13 cellular contexts compared by ENCODE assay signal in the genomic region with DNA sequence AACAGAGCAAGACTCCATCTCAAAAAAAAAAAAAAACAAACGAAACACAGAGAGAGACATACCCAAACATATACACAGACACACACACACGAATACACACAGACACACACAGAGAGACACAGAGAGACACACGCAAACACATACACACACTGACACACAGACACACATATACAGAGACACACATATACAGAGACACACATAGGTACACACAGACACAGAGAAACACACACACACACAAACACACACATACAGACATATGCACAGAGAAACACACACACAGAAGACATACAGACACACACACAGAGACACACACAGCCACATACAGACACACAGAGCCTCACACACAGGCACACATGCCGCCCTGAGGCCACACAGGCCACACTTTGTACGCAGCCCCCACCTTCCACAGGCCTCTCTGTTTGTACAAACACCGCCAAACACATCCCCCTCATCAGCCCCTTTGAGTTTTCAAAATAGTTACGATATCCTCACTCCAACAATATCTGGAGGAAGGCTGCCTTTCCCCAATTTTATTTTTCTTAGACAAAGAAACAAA. TPM values are rescaled to one million over a fixed set of nuclear protein-coding genes. Genes with fewer than 3 reads are reported as not detected.
DNase-seq lines count a peak whose midpoint lies in the region; ATAC-seq and TF ChIP-seq lines count a peak whose summit lies in the region.
"Had no signal": no experiment of that assay in that cellular context is flagged by ENCODE, and none has a peak within 500 bp of the region (broad histone marks: within the 10 kb centered on the region; RNA-seq: fewer than 3 reads in every experiment).

No MANE protein-coding gene starts in this region.

- H3K4me3 Mint-ChIP-seq in activated T-helper 17 cell treated with anti-CD3 and anti-CD28 coated beads, Interleukin-2, amount 50 U/mL, for 72 hours = no peak overlapping the region
- H3K4me3 Mint-ChIP-seq in naive thymus-derived CD4-positive, alpha-beta T cell = peak overlapping the region; percentile 0 to 77 (median 34)
- H3K4me3 Mint-ChIP-seq: B cell had no signal

- H3K9me3 Mint-ChIP-seq in activated T-helper 17 cell treated with anti-CD3 and anti-CD28 coated beads, Interleukin-2, amount 50 U/mL, for 72 hours = no peaks in the 10 kb centered on the region
- H3K9me3 Mint-ChIP-seq in naive thymus-derived CD4-positive, alpha-beta T cell = no peaks in the 10 kb centered on the region

- POLR2A ChIA-PET in naive thymus-derived CD4-positive, alpha-beta T cell (lab: Charles Lee) = no interaction called here

- H3K27me3 ChIP-seq in BLaER1 treated with 17β-estradiol and CSF1 and Interleukin-3, amounts not matched to agents 10 nM and 100 nM = no peaks in the 10 kb centered on the region
- H3K27me3 ChIP-seq in DND-41 (ENCODE audit: insufficient read depth, low read length, poor library complexity) (no peaks in the 10 kb centered on the region), sigmoid colon (peaks cover 0 to 10% (median 0%) of the 10 kb centered on the region in 3 donors)
- no peaks in the 10 kb centered on the region for H3K27me3 ChIP-seq in naive thymus-derived CD4-positive, alpha-beta T cell (ENCODE audit: control insufficient read depth in 2 of 2, insufficient read depth in 2 of 2, low read length in 2 of 2)
- H3K27me3 ChIP-seq: cardiac muscle cell, gastrocnemius medialis, SJCRH30 had no signal

- no peaks in the 10 kb centered on the region for H3K36me3 ChIP-seq in BLaER1 treated with 17β-estradiol and CSF1 and Interleukin-3, amounts not matched to agents 10 nM and 100 nM
- no peaks in the 10 kb centered on the region for H3K36me3 ChIP-seq in DND-41 (ENCODE audit: insufficient read depth, low read length)
- H3K36me3 ChIP-seq in naive thymus-derived CD4-positive, alpha-beta T cell (ENCODE audit: control insufficient read depth in 2 of 3, insufficient read depth in 3 of 3, low read length in 3 of 3) = no peaks in the 10 kb centered on the region
- H3K36me3 ChIP-seq in sigmoid colon = no peaks in the 10 kb centered on the region
- H3K36me3 ChIP-seq: cardiac muscle cell, gastrocnemius medialis, SJCRH30, uterus had no signal

- WGBS in sigmoid colon, 2 donors = 80 to 87% methylated on average over 7 of the region's 7 CpGs

- DNase-seq in DND-41 (no peak), NCI-H524 (lab: John Stamatoyannopoulos, UW) (no peak), GM13976 (ENCODE audit: low spot score) (no peak), sigmoid colon (no peak), activated gamma-delta T cell (lab: John Stamatoyannopoulos, UW) (no peak)
- DNase-seq in naive thymus-derived CD4-positive, alpha-beta T cell = peak in 1 of 9 donors; percentile 19
- DNase-seq: gastrocnemius medialis, SJCRH30, uterus had no signal

- in situ Hi-C loops in GM13976 (cut with MboI; ENCODE audit: low sequenced_read_pairs, unreplicated experiment) = no loop called here

- CTCF ChIA-PET in naive thymus-derived CD4-positive, alpha-beta T cell (lab: Charles Lee) = no interaction called here

- no peaks in the 10 kb centered on the region for H3K27me3 Mint-ChIP-seq in activated T-helper 17 cell treated with anti-CD3 and anti-CD28 coated beads, Interleukin-2, amount 50 U/mL, for 72 hours
- H3K27me3 Mint-ChIP-seq in naive thymus-derived CD4-positive, alpha-beta T cell = peaks cover 0 to 9% (median 0%) of the 10 kb centered on the region in 5 donors

- peak overlapping the region in 10 of 11 experiments; percentile 52 to 89 (median 81); a peak in 19 of 22 replicates for H3K27ac ChIP-seq in BLaER1 treated with 17β-estradiol and CSF1 and Interleukin-3, amounts not matched to agents 10 nM and 100 nM
- H3K27ac ChIP-seq in DND-41 (ENCODE audit: low read length) (peak overlapping the region; percentile 92), sigmoid colon (no peak overlapping the region)
- H3K27ac ChIP-seq in naive thymus-derived CD4-positive, alpha-beta T cell (ENCODE audit: low read depth, low read length) = no peak overlapping the region
- H3K27ac ChIP-seq: cardiac muscle cell, gastrocnemius medialis, SJCRH30, uterus had no signal

- TF ChIP-seq POLR2A in sigmoid colon (IDR thresholded peaks at IDR 0.05) = no peak

- peak overlapping the region in 10 of 11 experiments; percentile 50 to 79 (median 74); a peak in 19 of 22 replicates for H3K9ac ChIP-seq in BLaER1 treated with 17β-estradiol and CSF1 and Interleukin-3, amounts not matched to agents 10 nM and 100 nM
- H3K9ac ChIP-seq in DND-41 (ENCODE audit: low read depth, low read length) = peak overlapping the region; percentile 40

- TF ChIP-seq CTCF in DND-41 (IDR thresholded peaks at IDR 0.05; ENCODE audit: borderline replicate concordance, extremely low read depth, low read length, poor library complexity, severe bottlenecking) (no peak), GM13976 (IDR thresholded peaks at IDR 0.05; ENCODE audit: borderline replicate concordance, control extremely low read depth, extremely low read depth, insufficient read depth, missing control alignments) (no peak), sigmoid colon (IDR thresholded peaks at IDR 0.05) (no peak)

- peaks cover 16% of the 10 kb centered on the region for H3K4me1 Mint-ChIP-seq in activated T-helper 17 cell treated with anti-CD3 and anti-CD28 coated beads, Interleukin-2, amount 50 U/mL, for 72 hours
- H3K4me1 Mint-ChIP-seq in naive thymus-derived CD4-positive, alpha-beta T cell = peaks cover 27 to 58% (median 47%) of the 10 kb centered on the region in 7 donors

- ATAC-seq in DND-41 (ENCODE audit: insufficient read depth, low read depth) = peak; percentile 76
- ATAC-seq in activated T-helper 17 cell treated with anti-CD3 and anti-CD28 coated beads, Interleukin-2, amount 50 U/mL, for 72 hours (replicated peaks) = no peak
- ATAC-seq in naive thymus-derived CD4-positive, alpha-beta T cell = no peak
- ATAC-seq: gastrocnemius medialis had no signal

- TF ChIP-seq EP300 in sigmoid colon (IDR thresholded peaks at IDR 0.05) = no peak

- no peaks in the 10 kb centered on the region for H4K20me1 ChIP-seq in BLaER1 treated with 17β-estradiol and CSF1 and Interleukin-3, amounts not matched to agents 10 nM and 100 nM
- H4K20me1 ChIP-seq in DND-41 (ENCODE audit: insufficient read depth, low read length) = no peaks in the 10 kb centered on the region

- H3K36me3 Mint-ChIP-seq in activated T-helper 17 cell treated with anti-CD3 and anti-CD28 coated beads, Interleukin-2, amount 50 U/mL, for 72 hours (ENCODE audit: low read depth) = no peaks in the 10 kb centered on the region
- no peaks in the 10 kb centered on the region for H3K36me3 Mint-ChIP-seq in naive thymus-derived CD4-positive, alpha-beta T cell

- intact Hi-C loops in naive thymus-derived CD4-positive, alpha-beta T cell (cut with micrococcal nuclease) = loop anchor here in 1 of 2 donors (5.0 kb wide), 1 partner anchor 76 kb away; no protein-coding TSS in a partner anchor
- intact Hi-C loops in sigmoid colon (cut with DNase I) = no loop called here

- peak overlapping the region; percentile 0 for H3K27ac Mint-ChIP-seq in activated T-helper 17 cell treated with anti-CD3 and anti-CD28 coated beads, Interleukin-2, amount 50 U/mL, for 72 hours
- peak overlapping the region; percentile 6 to 89 (median 68) for H3K27ac Mint-ChIP-seq in naive thymus-derived CD4-positive, alpha-beta T cell
- H3K27ac Mint-ChIP-seq: B cell had no signal

- H3K79me2 ChIP-seq in DND-41 (ENCODE audit: insufficient read depth, low read length) = no peaks in the 10 kb centered on the region

- no peaks in the 10 kb centered on the region for H3K9me3 ChIP-seq in BLaER1 treated with 17β-estradiol and CSF1 and Interleukin-3, amounts not matched to agents 10 nM and 100 nM (replicated peaks in 1 of 11)
- H3K9me3 ChIP-seq in DND-41 (ENCODE audit: insufficient read depth, low read length, severe bottlenecking) (no peaks in the 10 kb centered on the region), sigmoid colon (no peaks in the 10 kb centered on the region)
- no peaks in the 10 kb centered on the region for H3K9me3 ChIP-seq in naive thymus-derived CD4-positive, alpha-beta T cell (ENCODE audit: control insufficient read depth in 2 of 3, low read length in 3 of 3)
- H3K9me3 ChIP-seq: gastrocnemius medialis, SJCRH30, uterus had no signal

- peak overlapping the region in 1 of 10 experiments; percentile 34; a peak in 1 of 20 replicates for H3K4me3 ChIP-seq in BLaER1 treated with 17β-estradiol and CSF1 and Interleukin-3, amounts not matched to agents 10 nM and 100 nM
- peak overlapping the region in 1 of 2 experiments; percentile 24; a peak in 1 of 4 replicates for H3K4me3 ChIP-seq in DND-41 (ENCODE audit: low read depth in 1 of 2, low read length in 2 of 2)
- H3K4me3 ChIP-seq in naive thymus-derived CD4-positive, alpha-beta T cell (ENCODE audit: low read length) = no peak overlapping the region
- no peak overlapping the region for H3K4me3 ChIP-seq in sigmoid colon
- H3K4me3 ChIP-seq: cardiac muscle cell, gastrocnemius medialis, SJCRH30, uterus had no signal

- H2AFZ ChIP-seq in DND-41 (ENCODE audit: low read depth, low read length) = peak overlapping the region; percentile 62

- H3K4me2 ChIP-seq in BLaER1 treated with 17β-estradiol and CSF1 and Interleukin-3, amounts not matched to agents 10 nM and 100 nM = peak overlapping the region; percentile 43 to 83 (median 71)
- H3K4me2 ChIP-seq in DND-41 (ENCODE audit: insufficient read depth, low read length) = peak overlapping the region; percentile 32

- H3K4me1 ChIP-seq in BLaER1 treated with 17β-estradiol and CSF1 and Interleukin-3, amounts not matched to agents 10 nM and 100 nM = peaks cover 20 to 56% (median 49%) of the 10 kb centered on the region in 10 experiments
- H3K4me1 ChIP-seq in DND-41 (ENCODE audit: insufficient read depth, low read length) = peaks cover 17% of the 10 kb centered on the region
- H3K4me1 ChIP-seq in naive thymus-derived CD4-positive, alpha-beta T cell (ENCODE audit: control insufficient read depth in 2 of 2, insufficient read depth in 2 of 2, low read length in 2 of 2) = peaks cover 7 to 33% of the 10 kb centered on the region in 2 donors
- peaks cover 0 to 6% (median 3%) of the 10 kb centered on the region in 4 donors for H3K4me1 ChIP-seq in sigmoid colon
- H3K4me1 ChIP-seq: uterus had no signal

RNA-seq across cellular contexts. Expression of gene ABCG1, which starts 57.5 kb away (rescaled TPM):
- total RNA-seq in activated T-helper 17 cell treated with anti-CD3 and anti-CD28 coated beads, Interleukin-2, amount 50 U/mL, for 72 hours = 1 to 10 TPM; 3.1 to 8.2 TPM
- 10 to 100 TPM in 3 of 5 experiments, under 1 TPM in 2; 0.67 to 49.7 (median 17.0) TPM for total RNA-seq in naive thymus-derived CD4-positive, alpha-beta T cell
- 10 to 100 TPM; 11.1 to 25.3 TPM for polyA plus RNA-seq in naive thymus-derived CD4-positive, alpha-beta T cell
- total RNA-seq in sigmoid colon = 10 to 100 TPM in 3 of 4 donors, 1 to 10 TPM in 1; 6.0 to 19.3 (median 13.6) TPM
- polyA plus RNA-seq in sigmoid colon = 10 to 100 TPM in 2 of 3 donors, 1 to 10 TPM in 1; 8.1 to 15.6 (median 10.2) TPM

Comparison
In these comparisons a context has a peak if more than half of its experiments do, and no peak if none do; other contexts are left out.
1. H3K27ac ChIP-seq: peak in BLaER1 treated with 17β-estradiol and CSF1 and Interleukin-3, amounts not matched to agents 10 nM and 100 nM (10 of 11) and DND-41 (single experiment); none in naive thymus-derived CD4-positive, alpha-beta T cell (single experiment) and sigmoid colon (0 of 4).